24 cellular contexts compared by ENCODE assay signal in the genomic region with DNA sequence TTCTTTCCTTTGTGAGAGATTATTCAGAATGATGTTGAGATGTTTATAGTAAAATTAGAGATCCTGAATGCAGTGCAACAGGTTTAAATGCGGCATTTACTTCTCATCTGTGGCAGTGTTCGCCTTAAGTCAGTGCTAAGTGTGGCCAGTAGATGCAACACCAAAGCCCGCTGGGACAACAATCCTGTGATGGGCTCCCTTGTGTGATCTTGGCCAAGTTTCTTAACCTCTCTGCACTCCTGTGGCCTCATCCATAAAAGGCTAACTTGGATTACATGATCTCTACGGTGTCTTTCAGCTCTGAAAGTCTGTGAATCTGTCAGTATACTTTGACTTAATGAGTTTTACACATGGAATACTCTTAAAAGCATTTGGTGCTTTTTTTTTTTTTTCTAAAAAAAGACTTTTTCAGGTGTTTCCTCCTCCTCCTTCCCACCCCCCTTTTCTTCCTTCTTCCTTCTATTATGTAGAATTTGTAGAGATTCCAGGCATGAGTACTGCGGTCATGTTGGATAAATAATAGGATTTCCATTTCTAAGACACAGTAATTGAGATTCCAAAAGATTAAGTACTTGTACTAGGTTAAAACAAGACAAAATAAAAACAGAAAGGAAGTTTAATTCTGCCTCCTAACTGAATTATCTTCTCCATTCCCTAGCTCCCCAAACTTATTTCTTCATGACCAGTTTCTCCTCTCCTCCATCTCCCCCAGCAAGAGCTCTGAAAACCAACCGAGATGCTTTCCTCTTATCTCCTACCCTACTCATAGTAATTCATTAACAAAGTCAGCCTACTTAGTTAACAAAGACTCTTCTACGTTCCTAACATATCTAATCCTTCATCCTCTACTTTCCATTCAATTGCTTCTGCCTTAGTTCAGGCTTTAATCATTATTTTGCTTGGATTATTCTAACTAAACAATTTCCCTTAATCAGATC. TPM values are rescaled to one million over a fixed set of nuclear protein-coding genes. Genes with fewer than 3 reads are reported as not detected.
DNase-seq lines count a peak whose midpoint lies in the region; ATAC-seq, FAIRE-seq and TF ChIP-seq lines count a peak whose summit lies in the region.
"Had no signal": no experiment of that assay in that cellular context is flagged by ENCODE, and none has a peak within 500 bp of the region (broad histone marks: within the 10 kb centered on the region; RNA-seq: fewer than 3 reads in every experiment).

No MANE protein-coding gene starts in this region.

- H3K9me3 ChIP-seq in HUES48 (ENCODE audit: control insufficient read depth, insufficient read depth, low read length) (no peaks in the 10 kb centered on the region), astrocyte (ENCODE audit: insufficient read depth, low read depth, low read length) (no peaks in the 10 kb centered on the region), iPS-20b (ENCODE audit: insufficient read depth, low read depth, low read length) (no peaks in the 10 kb centered on the region)
- H3K9me3 ChIP-seq: BLaER1, Caco-2 had no signal

- H3K79me2 ChIP-seq in astrocyte (ENCODE audit: insufficient read depth, low read length): no peaks in the 10 kb centered on the region

- H3K27ac ChIP-seq in HUES48 (ENCODE audit: low read depth, low read length) (no peak overlapping the region), astrocyte (ENCODE audit: low read depth, low read length) (no peak overlapping the region), iPS-20b (ENCODE audit: low read length) (no peak overlapping the region), foreskin keratinocyte (no peak overlapping the region)
- H3K27ac ChIP-seq: BLaER1, RWPE1 had no signal

- no peaks in the 10 kb centered on the region for H3K36me3 Mint-ChIP-seq in astrocyte (ENCODE audit: low read depth, unreplicated experiment)

- no peak overlapping the region for H3K27ac Mint-ChIP-seq in astrocyte (ENCODE audit: unreplicated experiment)
- H3K27ac Mint-ChIP-seq: CD4-positive, alpha-beta T cell had no signal

- no peaks in the 10 kb centered on the region for H3K27me3 Mint-ChIP-seq in astrocyte (ENCODE audit: low read depth, unreplicated experiment)
- H3K27me3 Mint-ChIP-seq: CD4-positive, alpha-beta T cell had no signal

- ATAC-seq in foreskin keratinocyte: no peak

- H3K4me3 ChIP-seq in HUES48 (ENCODE audit: low read depth, low read length) (peak overlapping the region; percentile 24; the same call in 1 of the 2 replicates), astrocyte (ENCODE audit: insufficient read depth, low read depth, low read length) (no peak overlapping the region), iPS-20b (ENCODE audit: low read length) (peak overlapping the region; percentile 1; the same call in 1 of the 2 replicates), retinal pigment epithelial cell (ENCODE audit: low read length) (no peak overlapping the region)
- H3K4me3 ChIP-seq: BLaER1 had no signal

- no peak overlapping the region for H3K9ac ChIP-seq in HUES48 (ENCODE audit: low read depth, low read length)
- H3K9ac ChIP-seq in astrocyte (ENCODE audit: low read length): no peak overlapping the region
- H3K9ac ChIP-seq in iPS-20b (ENCODE audit: low read depth, low read length): no peak overlapping the region
- H3K9ac ChIP-seq: BLaER1 had no signal

- H3K4me1 ChIP-seq in HUES48 (ENCODE audit: control insufficient read depth, insufficient read depth, low read length) (peaks cover 16% of the 10 kb centered on the region), astrocyte (ENCODE audit: insufficient read depth, low read length) (no peaks in the 10 kb centered on the region), iPS-20b (ENCODE audit: insufficient read depth, low read length) (peaks cover 8% of the 10 kb centered on the region; the same call in 1 of the 2 replicates), foreskin keratinocyte (no peaks in the 10 kb centered on the region)
- H3K4me1 ChIP-seq: BLaER1, Caco-2 had no signal

- peak; percentile 34 for FAIRE-seq in astrocyte (lab: Jason Lieb, UNC)
- FAIRE-seq: A204.1, GM12891 had no signal

- H3K9me3 Mint-ChIP-seq in astrocyte (ENCODE audit: unreplicated experiment): peaks cover 9% of the 10 kb centered on the region

- TF ChIP-seq CTCF in astrocyte (IDR thresholded peaks at IDR 0.05; ENCODE audit: insufficient read depth, low read depth, low read length) (no peak), retinal pigment epithelial cell (conservative IDR thresholded peaks at IDR 0.05; ENCODE audit: low read depth, low read length) (no peak), foreskin keratinocyte (conservative IDR thresholded peaks at IDR 0.05) (no peak)

- H2AFZ ChIP-seq in astrocyte (ENCODE audit: low read depth, low read length): no peak overlapping the region

- H3K4me2 ChIP-seq in astrocyte (ENCODE audit: low read length): no peak overlapping the region
- H3K4me2 ChIP-seq: BLaER1 had no signal

- no peaks in the 10 kb centered on the region for H3K27me3 ChIP-seq in HUES48 (ENCODE audit: control insufficient read depth, insufficient read depth, low read length)
- H3K27me3 ChIP-seq in astrocyte (ENCODE audit: insufficient read depth, low read length): no peaks in the 10 kb centered on the region
- peaks cover 22% of the 10 kb centered on the region for H3K27me3 ChIP-seq in iPS-20b (ENCODE audit: insufficient read depth, low read length)
- H3K27me3 ChIP-seq in foreskin keratinocyte: peaks cover 9% of the 10 kb centered on the region
- H3K27me3 ChIP-seq: BLaER1 had no signal

- H4K20me1 ChIP-seq in astrocyte (ENCODE audit: insufficient read depth, low read length): no peaks in the 10 kb centered on the region
- H4K20me1 ChIP-seq: BLaER1 had no signal

- no peaks in the 10 kb centered on the region for H3K36me3 ChIP-seq in HUES48 (ENCODE audit: control insufficient read depth, insufficient read depth, low read length)
- no peaks in the 10 kb centered on the region for H3K36me3 ChIP-seq in astrocyte (ENCODE audit: insufficient read depth, low read length)
- H3K36me3 ChIP-seq in iPS-20b (ENCODE audit: insufficient read depth, low read depth, low read length): no peaks in the 10 kb centered on the region
- H3K36me3 ChIP-seq: BLaER1 had no signal

- no peak overlapping the region for H3K4me3 Mint-ChIP-seq in astrocyte (ENCODE audit: unreplicated experiment)
- H3K4me3 Mint-ChIP-seq: CD4-positive, alpha-beta T cell had no signal

- no peaks in the 10 kb centered on the region for H3K4me1 Mint-ChIP-seq in astrocyte (ENCODE audit: low read depth, unreplicated experiment)

- DNase-seq in astrocyte (ENCODE audit: low read depth) (no peak), retinal pigment epithelial cell (ENCODE audit: low read depth) (peak; percentile 22), DMS114 treated with DMSO at 0.1 percent for 48 hours (lab: John Stamatoyannopoulos, UW; ENCODE audit: unreplicated experiment) (no peak), HUDEP-2 (lab: John Stamatoyannopoulos, UW; ENCODE audit: unreplicated experiment in 76 of 76) (no peak), foreskin keratinocyte (no peak)
- DNase-seq: Caco-2; CD4-positive, alpha-beta T cell; DMS79 treated with DMSO at 0.1 percent for 48 hours; GF-D8; KBM-7; MV-4-11; NCI-H1105 treated with DMSO at 0.1 percent for 48 hours; NCI-H146; NCI-H1930; NCI-H2107; NCI-H524 treated with DMSO at 0.1 percent for 48 hours; NCI-H774; SHP77 treated with DMSO at 0.1 percent for 48 hours had no signal

RNA-seq across cellular contexts. Expression of gene NAV3, which starts 42.2 kb away (rescaled TPM):
- total RNA-seq in astrocyte: 24.1 and 29.7 TPM in 2 replicates
- total RNA-seq in foreskin keratinocyte: 28.5 and 41.8 TPM in 2 replicates
- 3.8 and 4.0 TPM in 2 replicates for polyA plus RNA-seq in foreskin keratinocyte
- total RNA-seq: CD4-positive, alpha-beta T cell had no signal

Comparison
In these comparisons a context has a peak if more than half of its experiments do, and no peak if none do; other contexts are left out.
1. H3K4me3 ChIP-seq: peak in HUES48 (single experiment) and iPS-20b (single experiment); none in astrocyte (single experiment) and retinal pigment epithelial cell (single experiment).